8 cellular contexts compared by ENCODE assay signal in the genomic region with DNA sequence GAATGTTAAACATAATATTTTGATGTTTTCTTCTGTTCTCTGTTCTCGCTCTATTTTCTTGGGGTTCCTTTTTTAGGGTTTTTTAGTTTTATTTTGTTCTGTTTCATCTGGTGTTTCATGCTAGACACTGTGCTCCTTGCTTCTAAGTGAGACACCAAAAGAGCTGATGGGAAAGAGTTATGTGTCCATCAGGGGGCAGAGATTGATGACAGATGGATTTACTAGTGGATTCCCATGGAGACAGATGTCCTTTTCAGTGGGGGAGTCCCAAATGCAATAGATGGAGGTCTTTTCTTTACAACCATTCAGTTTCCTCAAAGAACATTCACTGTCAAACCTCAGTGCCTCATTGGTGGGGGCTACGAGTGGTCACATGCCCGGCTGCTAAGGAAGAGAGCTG.
"Had no signal": no experiment of that assay in that cellular context is flagged by ENCODE, and none has a peak within 500 bp of the region (broad histone marks: within the 10 kb centered on the region; RNA-seq: fewer than 3 reads in every experiment).

No MANE protein-coding gene starts in this region.

- FAIRE-seq: G401.6, GM12878, GM12891, GM12892, GM18507, GM19239 had no signal

- DNase-seq: GDM1, GF-D8 had no signal

- H3K4me3 ChIP-seq: GM12878 had no signal

- ATAC-seq: GM12878 had no signal
